23 cellular contexts compared by ENCODE assay signal in the genomic region with DNA sequence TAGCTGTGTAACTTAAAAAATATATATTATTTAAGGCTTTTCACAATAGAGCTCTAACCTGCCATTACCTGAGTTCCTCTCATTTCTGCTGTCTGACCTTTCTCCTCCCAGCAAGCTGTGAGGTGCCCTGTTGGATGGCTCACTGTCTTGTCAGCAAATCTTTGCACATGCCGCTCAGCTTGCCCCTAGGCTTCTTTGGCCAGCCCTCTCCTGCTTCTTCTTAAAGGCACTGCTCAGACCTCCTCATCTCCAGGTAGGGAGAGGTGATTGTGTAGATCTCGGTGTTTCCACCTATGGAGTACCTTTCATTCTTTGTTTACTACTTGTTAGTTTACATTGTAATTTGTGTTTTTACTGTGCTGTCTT.
DNase-seq lines count a peak whose midpoint lies in the region; ATAC-seq, FAIRE-seq and TF ChIP-seq lines count a peak whose summit lies in the region.
"Had no signal": no experiment of that assay in that cellular context is flagged by ENCODE, and none has a peak within 500 bp of the region (broad histone marks: within the 10 kb centered on the region; RNA-seq: fewer than 3 reads in every experiment).

No MANE protein-coding gene starts in this region.

- no peak overlapping the region for H3K4me2 ChIP-seq in keratinocyte (ENCODE audit: control insufficient read depth, extremely low read depth, insufficient read depth, low read depth, low read length)

- DNase-seq in activated CD4-positive, alpha-beta T cell treated with anti-CD3 and anti-CD28 coated beads for 36 hours, result no peak
- DNase-seq in activated CD4-positive, alpha-beta T cell treated with anti-CD3 and anti-CD28 coated beads for 4 hours, result no peak
- DNase-seq in A673 (ENCODE audit: low spot score) (no peak), keratinocyte (ENCODE audit: low read depth, low spot score) (no peak), osteocyte (ENCODE audit: extremely low spot score, unreplicated experiment) (no peak), NCI-H187 (lab: John Stamatoyannopoulos, UW) (no peak), left lung (no peak)
- DNase-seq: Calu3; CD8-positive, alpha-beta T cell; Karpas-422; MG63; NCI-H1048; NCI-H1436; NCI-H2029; NCI-H2171; NCI-H446 treated with DMSO at 0.1 percent for 48 hours; RPMI8226; SHP77 treated with DMSO at 0.1 percent for 48 hours had no signal

- POLR2A ChIA-PET in activated CD4-positive, alpha-beta T cell treated with anti-CD3 and anti-CD28 coated beads for 36 hours (lab: Charles Lee), result no interaction called here
- POLR2A ChIA-PET in A673 (lab: Charles Lee; ENCODE audit: low non-redundant PET), result interaction anchor here (0.7 kb wide), 1 partner anchor 141 kb away, joined by 3 read pairs; no protein-coding TSS in a partner anchor

- H3K4me1 ChIP-seq in A673 (ENCODE audit: insufficient read depth, low read length, poor library complexity, severe bottlenecking), result peaks cover 55% of the 10 kb centered on the region
- peaks cover 5% of the 10 kb centered on the region for H3K4me1 ChIP-seq in keratinocyte (ENCODE audit: control insufficient read depth, extremely low read depth, insufficient read depth, low read length)
- no peaks in the 10 kb centered on the region for H3K4me1 ChIP-seq in left lung
- H3K4me1 ChIP-seq: HAP-1 had no signal

- no peak overlapping the region for H3K4me3 Mint-ChIP-seq in activated CD4-positive, alpha-beta T cell treated with anti-CD3 and anti-CD28 coated beads for 36 hours
- H3K4me3 Mint-ChIP-seq in osteocyte (ENCODE audit: unreplicated experiment), result no peak overlapping the region
- H3K4me3 Mint-ChIP-seq: CD8-positive, alpha-beta T cell; IgD-negative memory B cell had no signal

- no peaks in the 10 kb centered on the region for H3K27me3 Mint-ChIP-seq in activated CD4-positive, alpha-beta T cell treated with anti-CD3 and anti-CD28 coated beads for 36 hours
- H3K27me3 Mint-ChIP-seq in osteocyte (ENCODE audit: unreplicated experiment), result no peaks in the 10 kb centered on the region
- H3K27me3 Mint-ChIP-seq: IgD-negative memory B cell had no signal

- no TSS peak for BruUV-seq in A673 (replicated peaks; lab: Mats Ljungman, UMichigan)

- H2AFZ ChIP-seq in keratinocyte (ENCODE audit: control insufficient read depth, low read length), result no peak overlapping the region

- dilution Hi-C loops in keratinocyte (cut with MboI; ENCODE audit: extremely low pct_ligation_motif_present, low sequenced_read_pairs), result no loop called here

- no peak for ATAC-seq in activated CD4-positive, alpha-beta T cell treated with anti-CD3 and anti-CD28 coated beads for 36 hours
- no peak for ATAC-seq in left lung
- ATAC-seq: CD8-positive, alpha-beta T cell had no signal

- peaks cover 6% of the 10 kb centered on the region for H4K20me1 ChIP-seq in keratinocyte (ENCODE audit: control insufficient read depth, extremely low read depth, insufficient read depth, low read length)

- TF ChIP-seq CTCF in A673 (conservative IDR thresholded peaks at IDR 0.05; ENCODE audit: low read depth, low read length) (no peak), VCaP (conservative IDR thresholded peaks at IDR 0.05) (no peak), keratinocyte (optimal IDR thresholded peaks at IDR 0.05 in 1 of 3, IDR thresholded peaks at IDR 0.05 in 1 of 3, conservative IDR thresholded peaks at IDR 0.05 in 1 of 3; ENCODE audit: extremely low read depth in 1 of 3, insufficient read depth in 2 of 3, low read length in 3 of 3) (no peak), osteocyte (IDR thresholded peaks at IDR 0.05) (no peak), left lung (IDR thresholded peaks at IDR 0.05) (no peak)

- CTCF ChIA-PET in activated CD4-positive, alpha-beta T cell treated with anti-CD3 and anti-CD28 coated beads for 36 hours (lab: Charles Lee), result interaction anchor here (0.8 to 1.9 kb wide), 4 partner anchors 28 to 97 kb away, joined by 3 to 7 read pairs (median 4); a partner anchor contains a TSS
- CTCF ChIA-PET in A673 (lab: Charles Lee), result interaction anchor here (0.9 to 1.1 kb wide), 2 partner anchors 13 to 59 kb away, joined by 3 to 4 read pairs; no protein-coding TSS in a partner anchor

- H3K27me3 ChIP-seq in A673 (replicated peaks; ENCODE audit: insufficient read depth, low read depth, low read length, poor library complexity), result no peaks in the 10 kb centered on the region
- no peaks in the 10 kb centered on the region for H3K27me3 ChIP-seq in keratinocyte (ENCODE audit: control insufficient read depth, extremely low read depth, insufficient read depth, low read length)
- H3K27me3 ChIP-seq in left lung, result no peaks in the 10 kb centered on the region
- H3K27me3 ChIP-seq: MG63 had no signal

- no peak overlapping the region for H3K9ac ChIP-seq in keratinocyte (ENCODE audit: control insufficient read depth, extremely low read depth, insufficient read depth, low read length)

- peaks cover 7% of the 10 kb centered on the region for H3K79me2 ChIP-seq in keratinocyte (ENCODE audit: control insufficient read depth, insufficient read depth, low read length)

- peaks cover 62% of the 10 kb centered on the region for H3K36me3 Mint-ChIP-seq in activated CD4-positive, alpha-beta T cell treated with anti-CD3 and anti-CD28 coated beads for 36 hours (ENCODE audit: low read depth)
- peaks cover 38% of the 10 kb centered on the region for H3K36me3 Mint-ChIP-seq in osteocyte (ENCODE audit: unreplicated experiment)

- H3K9me3 Mint-ChIP-seq in activated CD4-positive, alpha-beta T cell treated with anti-CD3 and anti-CD28 coated beads for 36 hours (ENCODE audit: low read depth), result peaks cover 15% of the 10 kb centered on the region
- H3K9me3 Mint-ChIP-seq in osteocyte (ENCODE audit: unreplicated experiment), result peaks cover 21% of the 10 kb centered on the region

- no peaks in the 10 kb centered on the region for H3K9me1 ChIP-seq in keratinocyte (ENCODE audit: control insufficient read depth, extremely low read depth, insufficient read depth, low read length)

- intact Hi-C loops in activated CD4-positive, alpha-beta T cell treated with anti-CD3 and anti-CD28 coated beads for 36 hours (cut with DNase I, micrococcal nuclease), result loop anchor here in 1 of 2 experiments (2.0 kb wide), 1 partner anchor 339 kb away; no protein-coding TSS in a partner anchor
- intact Hi-C loops in A673 (cut with micrococcal nuclease; ENCODE audit: unreplicated experiment), result loop anchor here (5.0 kb wide), 2 partner anchors 100 to 115 kb away; no protein-coding TSS in a partner anchor
- intact Hi-C loops in left lung (cut with DNase I), result no loop called here

- FAIRE-seq in keratinocyte (lab: Jason Lieb, UNC), result peak; percentile 32
- FAIRE-seq: A204.1, GM12878 had no signal

- H3K4me3 ChIP-seq in A673 (ENCODE audit: low read depth, low read length, poor library complexity, severe bottlenecking) (no peak overlapping the region), keratinocyte (ENCODE audit: control insufficient read depth in 2 of 3, extremely low read depth in 1 of 3, insufficient read depth in 2 of 3, low read depth in 1 of 3, low read length in 3 of 3) (no peak overlapping the region), left lung (no peak overlapping the region)
- H3K4me3 ChIP-seq: GM12878, HAP-1, MG63 had no signal

- H3K4me1 Mint-ChIP-seq in activated CD4-positive, alpha-beta T cell treated with anti-CD3 and anti-CD28 coated beads for 36 hours, result peaks cover 37% of the 10 kb centered on the region
- peaks cover 2% of the 10 kb centered on the region for H3K4me1 Mint-ChIP-seq in osteocyte (ENCODE audit: unreplicated experiment)

- H3K36me3 ChIP-seq in A673 (ENCODE audit: insufficient read depth, low read length, poor library complexity, severe bottlenecking) (peaks cover 36% of the 10 kb centered on the region), keratinocyte (ENCODE audit: control insufficient read depth in 2 of 2, extremely low read depth in 1 of 2, insufficient read depth in 2 of 2, low read length in 2 of 2) (peaks cover 2 to 7% of the 10 kb centered on the region in 2 experiments), left lung (peaks cover 0 to 20% of the 10 kb centered on the region in 2 donors)
- H3K36me3 ChIP-seq: HAP-1 had no signal

- peak overlapping the region; percentile 71 for H3K27ac Mint-ChIP-seq in activated CD4-positive, alpha-beta T cell treated with anti-CD3 and anti-CD28 coated beads for 36 hours
- H3K27ac Mint-ChIP-seq in osteocyte (ENCODE audit: unreplicated experiment), result no peak overlapping the region
- H3K27ac Mint-ChIP-seq: CD8-positive, alpha-beta T cell; IgD-negative memory B cell had no signal

- peak overlapping the region; percentile 83 for H3K27ac ChIP-seq in A673 (ENCODE audit: low read depth, low read length, poor library complexity, severe bottlenecking)
- H3K27ac ChIP-seq in VCaP, result peak overlapping the region; percentile 91
- no peak overlapping the region for H3K27ac ChIP-seq in keratinocyte (ENCODE audit: control insufficient read depth, insufficient read depth, low read length)
- no peak overlapping the region for H3K27ac ChIP-seq in left lung

- H3K9me3 ChIP-seq in A673 (ENCODE audit: low read depth, low read length, poor library complexity, severe bottlenecking), result peaks cover 30% of the 10 kb centered on the region
- peaks cover 5% of the 10 kb centered on the region for H3K9me3 ChIP-seq in keratinocyte (ENCODE audit: control insufficient read depth, low read depth, low read length)
- peaks cover 0 to 21% of the 10 kb centered on the region in 2 donors for H3K9me3 ChIP-seq in left lung

Comparison
In these comparisons a context has a peak if more than half of its experiments do, and no peak if none do; other contexts are left out.
1. H3K27ac ChIP-seq: peak in A673 (single experiment) and VCaP (single experiment); none in keratinocyte (single experiment) and left lung (0 of 2).